Comparison of ENCODE assay signal across 1 cellular context in genomic region chr12:108400060-108400459, GRCh38.
TF ChIP-seq lines count a peak whose summit lies in the region.

No MANE protein-coding gene starts in this region.

TF ChIP-seq in SK-N-SH treated with all-trans-retinoic acid at 6 μM for 48 hours, 23 proteins besides CTCF, POLR2A, EP300 and RAD21 (continued from another document):
- TF ChIP-seq SNAI2 (CRISPR knock-in tag; IDR thresholded peaks at IDR 0.05) (no peak), TOX (CRISPR knock-in tag; IDR thresholded peaks at IDR 0.05; ENCODE audit: borderline replicate concordance) (no peak), PPARA (CRISPR knock-in tag; IDR thresholded peaks at IDR 0.05; ENCODE audit: borderline replicate concordance) (no peak), ISL1 (CRISPR knock-in tag; IDR thresholded peaks at IDR 0.05) (no peak), RARB (CRISPR knock-in tag; IDR thresholded peaks at IDR 0.05) (no peak), CREB5 (CRISPR knock-in tag; IDR thresholded peaks at IDR 0.05; ENCODE audit: low read depth) (no peak), GLIS3 (CRISPR knock-in tag; IDR thresholded peaks at IDR 0.05) (no peak), CSRNP3 (CRISPR knock-in tag; IDR thresholded peaks at IDR 0.05) (no peak)
